In the genomic region with DNA sequence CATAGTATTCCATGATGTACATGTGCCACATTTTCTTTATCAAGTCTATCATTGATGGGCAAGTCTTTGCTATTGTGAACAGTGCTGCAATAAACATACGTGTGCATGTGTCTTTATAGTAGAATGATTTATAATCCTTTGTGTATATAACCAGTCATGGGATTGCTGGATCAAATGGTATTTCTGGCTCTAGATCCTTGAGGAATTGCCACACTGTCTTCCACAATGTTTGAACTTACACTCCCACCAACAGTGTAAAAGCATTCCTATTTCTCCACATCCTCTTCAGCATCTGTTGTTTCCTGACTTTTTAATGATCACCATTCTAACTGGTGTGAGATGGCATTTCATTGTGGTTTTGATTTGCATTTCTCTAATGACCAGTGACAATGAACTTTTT, we compare ENCODE assay signal across 1 cellular context. TPM values are rescaled to one million over a fixed set of nuclear protein-coding genes. Genes with fewer than 3 reads are reported as not detected.
"Had no signal": no experiment of that assay in that cellular context is flagged by ENCODE, and none has a peak within 500 bp of the region (broad histone marks: within the 10 kb centered on the region; RNA-seq: fewer than 3 reads in every experiment).

No MANE protein-coding gene starts in this region.

RNA-seq across cellular contexts. Expression of a gene that starts 60.0 kb away (rescaled TPM):
- total RNA-seq: OCI-LY7 had no signal
